ENCODE assay signal across 22 cellular contexts in the genomic region with DNA sequence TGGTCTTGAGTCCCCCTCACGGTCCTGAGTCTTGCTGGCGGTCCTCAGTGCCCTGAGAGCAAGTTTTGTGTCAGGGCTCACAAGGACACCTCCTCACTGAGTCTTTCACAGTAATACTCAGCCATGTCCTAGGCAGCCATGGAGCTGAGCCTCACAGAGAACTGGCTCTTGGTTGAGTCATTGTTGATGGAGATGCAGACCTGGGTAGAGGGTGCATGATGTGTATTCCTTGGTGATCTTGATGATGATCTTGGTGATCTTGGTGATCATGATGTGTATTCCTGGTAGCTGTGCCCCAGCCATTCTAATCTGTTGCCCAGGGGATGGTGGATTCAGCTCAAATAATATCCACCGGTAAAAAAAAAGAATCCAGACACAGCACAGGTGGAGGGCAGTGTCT.
"Had no signal": no experiment of that assay in that cellular context is flagged by ENCODE, and none has a peak within 500 bp of the region (broad histone marks: within the 10 kb centered on the region; RNA-seq: fewer than 3 reads in every experiment).

No MANE protein-coding gene starts in this region.

- H3K9me3 Mint-ChIP-seq: central memory CD8-positive, alpha-beta T cell; stimulated activated memory B cell treated with anti-CD40 and anti-IgM and Interleukin-4, amounts not matched to agents 10 μg/mL and 1 μg/mL and 100 μg/mL, for 72 hours had no signal

- H3K27ac Mint-ChIP-seq: natural killer cell; progenitor cell of endocrine pancreas; stimulated activated memory B cell treated with anti-CD40 and anti-IgM and Interleukin-4, amounts not matched to agents 10 μg/mL and 1 μg/mL and 100 μg/mL, for 72 hours had no signal

- DNase-seq: activated CD4-positive, CD25-positive, alpha-beta regulatory T cell treated with anti-CD3 and anti-CD28 coated beads, Interleukin-2, amount 50 U/mL, for 72 hours; activated CD8-positive, alpha-beta memory T cell treated with anti-CD3 and anti-CD28 coated beads for 24 hours; activated CD8-positive, alpha-beta memory T cell treated with anti-CD3 and anti-CD28 coated beads, Interleukin-2, amount 50 U/mL, for 4 hours; activated naive CD4-positive, alpha-beta T cell; amniotic stem cell; dorsolateral prefrontal cortex; esophagus squamous epithelium; head of caudate nucleus; hypothalamus; midbrain; natural killer cell; upper lobe of left lung; WERI-Rb-1 had no signal

- H3K27me3 Mint-ChIP-seq: progenitor cell of endocrine pancreas had no signal

- H3K4me3 ChIP-seq: breast epithelium, dorsolateral prefrontal cortex, esophagus squamous epithelium, gastroesophageal sphincter, right atrium auricular region, upper lobe of left lung had no signal

- H3K36me3 Mint-ChIP-seq: natural killer cell; stimulated activated memory B cell treated with anti-CD40 and anti-IgM and Interleukin-4, amounts not matched to agents 10 μg/mL and 1 μg/mL and 100 μg/mL, for 72 hours had no signal

- FAIRE-seq: colon, islet of Langerhans, TTC549 had no signal

- H3K4me1 Mint-ChIP-seq: stimulated activated memory B cell treated with anti-CD40 and anti-IgM and Interleukin-4, amounts not matched to agents 10 μg/mL and 1 μg/mL and 100 μg/mL, for 72 hours had no signal

- H3K4me3 Mint-ChIP-seq: central memory CD8-positive, alpha-beta T cell; natural killer cell; stimulated activated memory B cell treated with anti-CD40 and anti-IgM and Interleukin-4, amounts not matched to agents 10 μg/mL and 1 μg/mL and 100 μg/mL, for 72 hours had no signal
